In the genomic region with DNA sequence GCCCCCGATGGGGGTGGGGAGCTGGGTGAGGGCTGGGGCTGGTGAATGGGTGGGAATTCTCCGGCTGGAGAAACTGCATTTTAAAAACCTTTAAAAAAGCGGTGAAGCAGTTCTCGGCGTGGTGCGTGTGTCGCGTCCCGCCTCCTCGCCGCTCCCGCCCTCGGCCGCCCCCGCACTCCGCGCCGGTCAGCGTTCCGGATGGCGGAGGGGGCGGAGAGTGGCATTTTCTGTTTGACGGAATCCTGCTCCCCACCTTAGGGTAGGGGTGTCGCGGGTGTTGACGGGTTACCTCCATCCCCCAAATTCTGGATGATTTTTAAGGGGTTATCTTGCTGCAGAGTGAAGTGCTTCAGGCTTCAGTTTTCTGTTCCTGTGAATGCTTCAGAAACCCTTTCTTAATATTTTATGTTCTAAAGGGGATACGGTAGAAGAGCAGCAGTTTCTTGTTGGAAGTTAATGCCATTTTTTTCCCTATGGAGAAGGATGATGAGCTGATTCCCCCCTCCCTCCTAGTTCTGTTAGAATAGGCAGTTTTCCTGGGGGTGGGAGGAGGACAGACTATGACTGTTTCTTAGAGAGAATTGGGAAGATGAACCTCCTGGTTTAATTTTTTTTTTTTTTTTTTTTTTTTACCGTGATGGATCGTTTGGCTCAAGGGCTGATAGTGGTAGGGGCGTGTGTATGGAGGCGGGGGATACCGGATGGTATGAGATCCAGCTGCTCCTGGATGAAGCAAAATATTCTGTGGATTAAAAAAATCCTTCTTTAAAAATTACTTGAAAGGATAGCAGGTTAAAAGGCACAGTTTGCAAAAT, we compare ENCODE assay signal across 9 cellular contexts. TPM values are rescaled to one million over a fixed set of nuclear protein-coding genes. Genes with fewer than 3 reads are reported as not detected.
A peak's percentile ranks its signal among the peaks of the same experiment; 100 is the strongest.
DNase-seq lines count a peak whose midpoint lies in the region; ATAC-seq, FAIRE-seq and TF ChIP-seq lines count a peak whose summit lies in the region.
"Had no signal": no experiment of that assay in that cellular context is flagged by ENCODE, and none has a peak within 500 bp of the region (broad histone marks: within the 10 kb centered on the region; RNA-seq: fewer than 3 reads in every experiment).

No MANE protein-coding gene starts in this region.

- ATAC-seq in GM21447 (IDR thresholded peaks at IDR 0.05; ENCODE audit: unreplicated experiment) (peak; percentile 63), body of pancreas (peak; percentile 54)

- no peaks in the 10 kb centered on the region for H3K27me3 Mint-ChIP-seq in T-helper 1 cell treated with Interleukin-12 subunit alpha and Interleukin-12 subunit beta and Interleukin-4 antibody, amounts not matched to agents 30 μg/mL and 1 μg/mL, for 36 hours (ENCODE audit: low read depth)

- DNase-seq in DMS79 (lab: John Stamatoyannopoulos, UW) (peak; percentile 25), HTR-8/SVneo (ENCODE audit: insufficient read length, low spot score) (peak; percentile 35), body of pancreas (peak; percentile 16 to 44 (median 18)), SKM-1 treated with dmso at 0.1 percent for 144 hours (lab: John Stamatoyannopoulos, UW; ENCODE audit: unreplicated experiment) (no peak)

- no peaks in the 10 kb centered on the region for H3K36me3 Mint-ChIP-seq in T-helper 1 cell treated with Interleukin-12 subunit alpha and Interleukin-12 subunit beta and Interleukin-4 antibody, amounts not matched to agents 30 μg/mL and 1 μg/mL, for 36 hours (ENCODE audit: low read depth)

- intact Hi-C loops in body of pancreas (cut with DNase I), result no loop called here

- peaks cover 19% of the 10 kb centered on the region for H3K4me1 Mint-ChIP-seq in T-helper 1 cell treated with Interleukin-12 subunit alpha and Interleukin-12 subunit beta and Interleukin-4 antibody, amounts not matched to agents 30 μg/mL and 1 μg/mL, for 36 hours (ENCODE audit: low read depth)

- peak overlapping the region; percentile 55 for H3K27ac Mint-ChIP-seq in T-helper 1 cell treated with Interleukin-12 subunit alpha and Interleukin-12 subunit beta and Interleukin-4 antibody, amounts not matched to agents 30 μg/mL and 1 μg/mL, for 36 hours

- WGBS in body of pancreas, 2 donors, result 2 to 3% methylated on average over 19 to 32 of the region's 32 CpGs

- peak; percentile 80 for FAIRE-seq in HTR-8/SVneo (lab: Jason Lieb, UNC)
- FAIRE-seq: endometrium had no signal

- H3K4me3 ChIP-seq in body of pancreas (peak overlapping the region; percentile 47 to 98), iPS-18c (ENCODE audit: insufficient read depth, low read depth, low read length) (peak overlapping the region; percentile 91), skeletal muscle satellite cell (ENCODE audit: low read length) (peak overlapping the region; percentile 99)

- no peaks in the 10 kb centered on the region for H3K9me3 ChIP-seq in body of pancreas
- H3K9me3 ChIP-seq in iPS-18c (ENCODE audit: control insufficient read depth, insufficient read depth, low read length), result no peaks in the 10 kb centered on the region
- no peaks in the 10 kb centered on the region for H3K9me3 ChIP-seq in skeletal muscle satellite cell (replicated peaks; ENCODE audit: low read length)

- H3K36me3 ChIP-seq in body of pancreas (replicated peaks in 1 of 2; ENCODE audit: insufficient read depth in 1 of 2, low read depth in 2 of 2) (no peaks in the 10 kb centered on the region), skeletal muscle satellite cell (ENCODE audit: insufficient read depth, low read length) (no peaks in the 10 kb centered on the region)

- peak overlapping the region; percentile 92 for H3K4me2 ChIP-seq in skeletal muscle satellite cell (ENCODE audit: low read length)

- H3K9ac ChIP-seq in skeletal muscle satellite cell (ENCODE audit: low read depth, low read length), result peak overlapping the region; percentile 95

- TF ChIP-seq POLR2A in body of pancreas (IDR thresholded peaks at IDR 0.05), result no peak

- H3K27ac ChIP-seq in body of pancreas, result peak overlapping the region; percentile 40 to 84 (median 66)

- peaks cover 16% of the 10 kb centered on the region for H3K4me1 ChIP-seq in body of pancreas
- peaks cover 18% of the 10 kb centered on the region for H3K4me1 ChIP-seq in skeletal muscle satellite cell (ENCODE audit: control insufficient read depth, insufficient read depth, low read length)

- no peaks in the 10 kb centered on the region for H3K9me3 Mint-ChIP-seq in T-helper 1 cell treated with Interleukin-12 subunit alpha and Interleukin-12 subunit beta and Interleukin-4 antibody, amounts not matched to agents 30 μg/mL and 1 μg/mL, for 36 hours

- H3K27me3 ChIP-seq in body of pancreas (no peaks in the 10 kb centered on the region), skeletal muscle satellite cell (ENCODE audit: control insufficient read depth, insufficient read depth, low read length) (no peaks in the 10 kb centered on the region)

- H3K4me3 Mint-ChIP-seq in T-helper 1 cell treated with Interleukin-12 subunit alpha and Interleukin-12 subunit beta and Interleukin-4 antibody, amounts not matched to agents 30 μg/mL and 1 μg/mL, for 36 hours, result peak overlapping the region; percentile 88

- TF ChIP-seq CTCF in body of pancreas (IDR thresholded peaks at IDR 0.05), result no peak

RNA-seq across cellular contexts. Expression of a gene that starts 0.7 kb away (rescaled TPM):
- 10 to 100 TPM in 1 of 2 donors, 1 to 10 TPM in 1; 4.3 to 22.1 TPM for total RNA-seq in body of pancreas
- total RNA-seq in skeletal muscle satellite cell (2012; rRNA removed), result 27.9 and 28.2 TPM in 2 replicates
